ENCODE assay signal across 17 cellular contexts in genomic region chr4:70938087-70938486, GRCh38. TPM values are rescaled to one million over a fixed set of nuclear protein-coding genes. Genes with fewer than 3 reads are reported as not detected.
DNase-seq lines count a peak whose midpoint lies in the region; ATAC-seq and TF ChIP-seq lines count a peak whose summit lies in the region.
"Had no signal": no experiment of that assay in that cellular context is flagged by ENCODE, and none has a peak within 500 bp of the region (broad histone marks: within the 10 kb centered on the region; RNA-seq: fewer than 3 reads in every experiment).

No MANE protein-coding gene starts in this region.

- no peak for ATAC-seq in WTC11
- no peak for ATAC-seq in stimulated activated naive B cell treated with anti-CD40 and anti-IgM and Interleukin-4, amounts not matched to agents 10 μg/mL and 1 μg/mL and 100 μg/mL, for 72 hours (replicated peaks)
- ATAC-seq: GM12878, HepG2 had no signal

- H3K27ac ChIP-seq in mammary epithelial cell (ENCODE audit: insufficient read depth, low read depth, low read length) (no peak overlapping the region), adrenal gland (no peak overlapping the region)
- H3K27ac ChIP-seq: C4-2B had no signal

- CTCF ChIA-PET in MCF 10A (lab: Yijun Ruan, JAX) = interaction anchor here (0.6 kb wide), 1 partner anchor 16 kb away, joined by 4 read pairs; no protein-coding TSS in a partner anchor
- CTCF ChIA-PET in mammary epithelial cell (lab: Charles Lee; ENCODE audit: low non-redundant PET) = interaction anchor here (0.6 kb wide), 1 partner anchor 217 kb away, joined by 3 read pairs; no protein-coding TSS in a partner anchor
- CTCF ChIA-PET in WTC11 (lab: Charles Lee) = interaction anchor here (1.2 kb wide), 1 partner anchor 72 kb away, joined by 7 read pairs; no protein-coding TSS in a partner anchor

- H3K36me3 Mint-ChIP-seq in MCF 10A (ENCODE audit: insufficient read depth, unreplicated experiment) (peaks cover 6% of the 10 kb centered on the region), WTC11 (peaks cover 15% of the 10 kb centered on the region; the same call in 1 of the 2 replicates)
- H3K36me3 Mint-ChIP-seq in stimulated activated naive B cell treated with anti-CD40 and anti-IgM and Interleukin-4, amounts not matched to agents 10 μg/mL and 1 μg/mL and 100 μg/mL, for 72 hours = peaks cover 11 to 25% of the 10 kb centered on the region in 2 donors

- intact Hi-C loops in MCF 10A (cut with micrococcal nuclease) (no loop called here), mammary epithelial cell (cut with micrococcal nuclease) (no loop called here), adrenal gland (cut with DNase I) (no loop called here)

- dilution Hi-C loops in mammary epithelial cell (cut with HindIII; ENCODE audit: low sequenced_read_pairs) = no loop called here

- H3K27me3 ChIP-seq in mammary epithelial cell (ENCODE audit: insufficient read depth, low read length) (no peaks in the 10 kb centered on the region), adrenal gland (no peaks in the 10 kb centered on the region)

- in situ Hi-C loops in mammary epithelial cell (cut with MboI; ENCODE audit: low sequenced_read_pairs in 2 of 2) = no loop called here

- no peak overlapping the region for H2AFZ ChIP-seq in mammary epithelial cell (ENCODE audit: low read depth, low read length)

- H3K4me1 Mint-ChIP-seq in MCF 10A (ENCODE audit: insufficient read depth, unreplicated experiment) (no peaks in the 10 kb centered on the region), WTC11 (peaks cover 11% of the 10 kb centered on the region)
- peaks cover 13 to 26% of the 10 kb centered on the region in 2 donors for H3K4me1 Mint-ChIP-seq in stimulated activated naive B cell treated with anti-CD40 and anti-IgM and Interleukin-4, amounts not matched to agents 10 μg/mL and 1 μg/mL and 100 μg/mL, for 72 hours

- H3K4me1 ChIP-seq in mammary epithelial cell (ENCODE audit: insufficient read depth, low read length) (no peaks in the 10 kb centered on the region), adrenal gland (replicated peaks in 1 of 2) (no peaks in the 10 kb centered on the region)

- BruUV-seq in MCF 10A (replicated peaks; lab: Mats Ljungman, UMichigan) (no TSS peak), mammary epithelial cell (replicated peaks; lab: Mats Ljungman, UMichigan) (no TSS peak)

- POLR2A ChIA-PET in MCF 10A (lab: Yijun Ruan, JAX) = interaction anchor here (0.7 kb wide), 2 partner anchors 711 to 1123 kb away, joined by 3 to 6 read pairs; no protein-coding TSS in a partner anchor
- POLR2A ChIA-PET in WTC11 (lab: Charles Lee) = interaction anchor here (0.5 kb wide), 1 partner anchor 278 kb away, joined by 4 read pairs; no protein-coding TSS in a partner anchor

- H3K9ac ChIP-seq in mammary epithelial cell (ENCODE audit: insufficient read depth, low read length) = no peak overlapping the region

- DNase-seq in MCF 10A (ENCODE audit: unreplicated experiment) (no peak), mammary epithelial cell (no peak), NCI-H82 (lab: John Stamatoyannopoulos, UW) (peak; percentile 82), WTC11 (ENCODE audit: low spot score) (no peak), adrenal gland (no peak), NCI-H2227 treated with DMSO at 0.1 percent for 48 hours (lab: John Stamatoyannopoulos, UW) (no peak), cortex of kidney (lab: John Stamatoyannopoulos, UW) (no peak)
- no peak for DNase-seq in stimulated activated naive B cell treated with anti-CD40 and anti-IgM and Interleukin-4, amounts not matched to agents 10 μg/mL and 1 μg/mL and 100 μg/mL, for 72 hours
- DNase-seq: AML-193; CD4-positive, alpha-beta T cell; DMS79 treated with DMSO at 0.1 percent for 48 hours; EL; H9 had no signal

- no peak for TF ChIP-seq CTCF in MCF 10A (IDR thresholded peaks at IDR 0.05; ENCODE audit: unreplicated experiment)
- no peak for TF ChIP-seq CTCF in mammary epithelial cell (conservative IDR thresholded peaks at IDR 0.05 in 1 of 2, IDR thresholded peaks at IDR 0.05 in 1 of 2; ENCODE audit: extremely low read depth in 1 of 2, insufficient read depth in 1 of 2, low read depth in 1 of 2, low read length in 2 of 2)
- TF ChIP-seq CTCF in WTC11 (IDR thresholded peaks at IDR 0.05) = no peak
- no peak for TF ChIP-seq CTCF in adrenal gland (IDR thresholded peaks at IDR 0.05)

- H3K9me3 Mint-ChIP-seq in MCF 10A (ENCODE audit: unreplicated experiment) (no peaks in the 10 kb centered on the region), WTC11 (peaks cover under 1% of the 10 kb centered on the region; the same call in 1 of the 2 replicates)
- no peaks in the 10 kb centered on the region for H3K9me3 Mint-ChIP-seq in stimulated activated naive B cell treated with anti-CD40 and anti-IgM and Interleukin-4, amounts not matched to agents 10 μg/mL and 1 μg/mL and 100 μg/mL, for 72 hours
- H3K9me3 Mint-ChIP-seq: CD4-positive, alpha-beta T cell; H9 had no signal

- no peaks in the 10 kb centered on the region for H4K20me1 ChIP-seq in mammary epithelial cell (ENCODE audit: insufficient read depth, low read length)

- no peak overlapping the region for H3K4me2 ChIP-seq in mammary epithelial cell (ENCODE audit: insufficient read depth, low read depth, low read length)

- no peak overlapping the region for H3K4me3 ChIP-seq in mammary epithelial cell (replicated peaks in 1 of 3; ENCODE audit: insufficient read depth in 1 of 3, low read depth in 2 of 3, low read length in 3 of 3)
- H3K4me3 ChIP-seq in adrenal gland = no peak overlapping the region
- H3K4me3 ChIP-seq: GM12878 had no signal

- peak overlapping the region; percentile 32 for H3K27ac Mint-ChIP-seq in MCF 10A (ENCODE audit: low read depth, unreplicated experiment)
- 0 out of 2 replicates have a peak overlapping the region, but pooled peaks have one; percentile 9 for H3K27ac Mint-ChIP-seq in WTC11
- H3K27ac Mint-ChIP-seq in stimulated activated naive B cell treated with anti-CD40 and anti-IgM and Interleukin-4, amounts not matched to agents 10 μg/mL and 1 μg/mL and 100 μg/mL, for 72 hours = peak overlapping the region; percentile 17
- H3K27ac Mint-ChIP-seq: CD4-positive, alpha-beta T cell; IgD-negative memory B cell had no signal

- no peak for TF ChIP-seq POLR2A in adrenal gland (IDR thresholded peaks at IDR 0.05)

- H3K9me3 ChIP-seq in mammary epithelial cell (replicated peaks; ENCODE audit: insufficient read depth, low read length) (no peaks in the 10 kb centered on the region), adrenal gland (replicated peaks in 1 of 3) (no peaks in the 10 kb centered on the region)

- H3K79me2 ChIP-seq in mammary epithelial cell (ENCODE audit: insufficient read depth, low read length) = peaks cover 64% of the 10 kb centered on the region

- no peak overlapping the region for H3K4me3 Mint-ChIP-seq in MCF 10A (ENCODE audit: unreplicated experiment)
- H3K4me3 Mint-ChIP-seq in WTC11 = no peak overlapping the region
- H3K4me3 Mint-ChIP-seq in stimulated activated naive B cell treated with anti-CD40 and anti-IgM and Interleukin-4, amounts not matched to agents 10 μg/mL and 1 μg/mL and 100 μg/mL, for 72 hours = no peak overlapping the region
- H3K4me3 Mint-ChIP-seq: CD4-positive, alpha-beta T cell; H9; IgD-negative memory B cell had no signal

- 88% methylated on average over 1 of the region's 3 CpGs for WGBS in mammary epithelial cell (ENCODE audit: low coverage, missing lambda C conversion rate)
- WGBS in adrenal gland, 4 donors = 46 to 74% (median 63%) methylated on average over 3 of the region's 3 CpGs

- H3K36me3 ChIP-seq in mammary epithelial cell (ENCODE audit: insufficient read depth, low read length) = no peaks in the 10 kb centered on the region
- no peaks in the 10 kb centered on the region for H3K36me3 ChIP-seq in adrenal gland (replicated peaks in 1 of 2)

- H3K27me3 Mint-ChIP-seq in MCF 10A (ENCODE audit: insufficient read depth, unreplicated experiment) (no peaks in the 10 kb centered on the region), WTC11 (ENCODE audit: low read depth) (no peaks in the 10 kb centered on the region)
- no peaks in the 10 kb centered on the region for H3K27me3 Mint-ChIP-seq in stimulated activated naive B cell treated with anti-CD40 and anti-IgM and Interleukin-4, amounts not matched to agents 10 μg/mL and 1 μg/mL and 100 μg/mL, for 72 hours
- H3K27me3 Mint-ChIP-seq: CD4-positive, alpha-beta T cell; IgD-negative memory B cell had no signal

TF ChIP-seq in WTC11, 78 proteins besides CTCF, POLR2A, EP300 and RAD21 (continues in another document):
- TF ChIP-seq ZNF671 (CRISPR knock-in tag; IDR thresholded peaks at IDR 0.05) (no peak), TEAD4 (CRISPR knock-in tag; IDR thresholded peaks at IDR 0.05) (no peak), AR (CRISPR knock-in tag; IDR thresholded peaks at IDR 0.05) (no peak), CREB1 (CRISPR knock-in tag; IDR thresholded peaks at IDR 0.05) (no peak)

RNA-seq across cellular contexts. Expression of gene MOB1B, which starts 35.9 kb away (rescaled TPM):
- total RNA-seq in MCF 10A (2022) = 16.1 and 19.9 TPM in 2 replicates
- 10 to 100 TPM; 28.2 to 32.3 TPM for total RNA-seq in mammary epithelial cell
- polyA plus RNA-seq in mammary epithelial cell = 9.3 TPM
- 21.9 TPM for polyA minus RNA-seq in mammary epithelial cell
- 26.1 to 28.6 TPM (median 28.0 TPM) in 3 replicates for total RNA-seq in WTC11 (2021)
- total RNA-seq in adrenal gland = 10 to 100 TPM in 6 of 8 donors, 1 to 10 TPM in 2; 5.8 to 25.4 (median 17.0) TPM
- polyA plus RNA-seq in adrenal gland = 10 to 100 TPM in 1 of 3 donors, 1 to 10 TPM in 2; 3.5 to 15.7 (median 3.6) TPM

RNA-seq across cellular contexts. Expression of gene DCK, which starts 55.4 kb away (rescaled TPM):
- total RNA-seq in MCF 10A (2022) = 8.0 and 9.5 TPM in 2 replicates
- total RNA-seq in mammary epithelial cell = 10 to 100 TPM; 10.0 to 16.0 TPM
- 7.9 TPM for polyA plus RNA-seq in mammary epithelial cell
- polyA minus RNA-seq in mammary epithelial cell = 7.8 TPM
- total RNA-seq in WTC11 (2021) = 15.0 to 15.9 TPM (median 15.2 TPM) in 3 replicates
- 10 to 100 TPM in 7 of 8 donors, 1 to 10 TPM in 1; 9.8 to 21.0 (median 11.4) TPM for total RNA-seq in adrenal gland
- polyA plus RNA-seq in adrenal gland = 10 to 100 TPM in 1 of 3 donors, 1 to 10 TPM in 2; 2.5 to 18.1 (median 4.9) TPM
